ENCODE assay signal across 1 cellular context in the genomic region with DNA sequence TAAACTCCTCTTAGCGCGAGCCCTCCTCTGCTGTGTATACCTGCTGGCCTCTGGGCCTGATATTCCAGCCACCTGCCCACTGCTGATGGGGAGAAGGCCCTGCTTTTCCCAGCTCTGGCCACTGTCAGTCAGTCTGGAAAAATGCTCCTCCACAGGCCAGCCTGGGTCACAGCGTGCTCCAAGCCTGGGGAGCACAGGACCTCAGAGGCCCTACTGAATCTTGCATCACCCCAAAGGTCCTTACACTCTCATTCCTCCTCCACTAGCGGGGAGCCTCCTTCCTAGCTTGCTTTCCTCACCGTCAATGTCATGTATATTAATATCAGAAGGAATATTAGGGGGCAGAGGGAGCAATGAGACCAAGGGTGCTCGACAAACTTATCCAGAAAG.
TF ChIP-seq lines count a peak whose summit lies in the region.

No MANE protein-coding gene starts in this region.

TF ChIP-seq in A549, 52 proteins besides CTCF, POLR2A, EP300 and RAD21 (continued from another document):
- TF ChIP-seq, protein P1, sequence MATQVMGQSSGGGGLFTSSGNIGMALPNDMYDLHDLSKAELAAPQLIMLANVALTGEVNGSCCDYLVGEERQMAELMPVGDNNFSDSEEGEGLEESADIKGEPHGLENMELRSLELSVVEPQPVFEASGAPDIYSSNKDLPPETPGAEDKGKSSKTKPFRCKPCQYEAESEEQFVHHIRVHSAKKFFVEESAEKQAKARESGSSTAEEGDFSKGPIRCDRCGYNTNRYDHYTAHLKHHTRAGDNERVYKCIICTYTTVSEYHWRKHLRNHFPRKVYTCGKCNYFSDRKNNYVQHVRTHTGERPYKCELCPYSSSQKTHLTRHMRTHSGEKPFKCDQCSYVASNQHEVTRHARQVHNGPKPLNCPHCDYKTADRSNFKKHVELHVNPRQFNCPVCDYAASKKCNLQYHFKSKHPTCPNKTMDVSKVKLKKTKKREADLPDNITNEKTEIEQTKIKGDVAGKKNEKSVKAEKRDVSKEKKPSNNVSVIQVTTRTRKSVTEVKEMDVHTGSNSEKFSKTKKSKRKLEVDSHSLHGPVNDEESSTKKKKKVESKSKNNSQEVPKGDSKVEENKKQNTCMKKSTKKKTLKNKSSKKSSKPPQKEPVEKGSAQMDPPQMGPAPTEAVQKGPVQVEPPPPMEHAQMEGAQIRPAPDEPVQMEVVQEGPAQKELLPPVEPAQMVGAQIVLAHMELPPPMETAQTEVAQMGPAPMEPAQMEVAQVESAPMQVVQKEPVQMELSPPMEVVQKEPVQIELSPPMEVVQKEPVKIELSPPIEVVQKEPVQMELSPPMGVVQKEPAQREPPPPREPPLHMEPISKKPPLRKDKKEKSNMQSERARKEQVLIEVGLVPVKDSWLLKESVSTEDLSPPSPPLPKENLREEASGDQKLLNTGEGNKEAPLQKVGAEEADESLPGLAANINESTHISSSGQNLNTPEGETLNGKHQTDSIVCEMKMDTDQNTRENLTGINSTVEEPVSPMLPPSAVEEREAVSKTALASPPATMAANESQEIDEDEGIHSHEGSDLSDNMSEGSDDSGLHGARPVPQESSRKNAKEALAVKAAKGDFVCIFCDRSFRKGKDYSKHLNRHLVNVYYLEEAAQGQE (IDR thresholded peaks at IDR 0.05) = no peak
- TF ChIP-seq FOSB (CRISPR knock-in tag; IDR thresholded peaks at IDR 0.05) (no peak), GATA3 (IDR thresholded peaks at IDR 0.05; ENCODE audit: borderline replicate concordance) (no peak), TP53 (CRISPR knock-in tag; IDR thresholded peaks at IDR 0.05) (no peak), KDM1A (IDR thresholded peaks at IDR 0.05; ENCODE audit: low read depth) (no peak)
- TF ChIP-seq, protein P2, sequence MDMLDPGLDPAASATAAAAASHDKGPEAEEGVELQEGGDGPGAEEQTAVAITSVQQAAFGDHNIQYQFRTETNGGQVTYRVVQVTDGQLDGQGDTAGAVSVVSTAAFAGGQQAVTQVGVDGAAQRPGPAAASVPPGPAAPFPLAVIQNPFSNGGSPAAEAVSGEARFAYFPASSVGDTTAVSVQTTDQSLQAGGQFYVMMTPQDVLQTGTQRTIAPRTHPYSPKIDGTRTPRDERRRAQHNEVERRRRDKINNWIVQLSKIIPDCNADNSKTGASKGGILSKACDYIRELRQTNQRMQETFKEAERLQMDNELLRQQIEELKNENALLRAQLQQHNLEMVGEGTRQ (IDR thresholded peaks at IDR 0.05) = no peak
